In genomic region chr2:28269019-28269784, GRCh38 we compare ENCODE assay signal across 10 cellular contexts.
A peak's percentile ranks its signal among the peaks of the same experiment; 100 is the strongest.
DNase-seq lines count a peak whose midpoint lies in the region; ATAC-seq and TF ChIP-seq lines count a peak whose summit lies in the region.
"Had no signal": no experiment of that assay in that cellular context is flagged by ENCODE, and none has a peak within 500 bp of the region (broad histone marks: within the 10 kb centered on the region; RNA-seq: fewer than 3 reads in every experiment).

No MANE protein-coding gene starts in this region.

- peak; percentile 40 for DNase-seq in GM23338 (ENCODE audit: low spot score)
- peak; percentile 83 for DNase-seq in RPMI7951 (ENCODE audit: low read depth)
- DNase-seq in fibroblast of the aortic adventitia (ENCODE audit: low read depth), result peak; percentile 66
- DNase-seq in psoas muscle, result no peak
- DNase-seq in epidermal melanocyte (ENCODE audit: insufficient read length, low spot score), result no peak
- DNase-seq in activated CD4-positive, alpha-beta T cell treated with anti-CD3 and anti-CD28 coated beads, Interleukin-2, amount 50 U/mL, for 1 hour, result no peak
- no peak for DNase-seq in D341Med (ENCODE audit: low spot score)
- DNase-seq in NCI-H187 treated with DMSO at 0.1 percent for 48 hours (lab: John Stamatoyannopoulos, UW), result no peak
- DNase-seq: activated naive CD4-positive, alpha-beta T cell; hippocampal formation had no signal

- H4K20me1 ChIP-seq in GM23338 (replicated peaks; ENCODE audit: insufficient read depth), result no peaks in the 10 kb centered on the region

- H3K9me2 ChIP-seq in GM23338 (ENCODE audit: insufficient read depth), result no peaks in the 10 kb centered on the region

- H3K27ac Mint-ChIP-seq in GM23338, result peak overlapping the region; percentile 61

- no peaks in the 10 kb centered on the region for H3K79me2 ChIP-seq in GM23338 (replicated peaks; ENCODE audit: insufficient read depth)

- H3F3A ChIP-seq in GM23338 (replicated peaks; ENCODE audit: low read depth), result no peaks in the 10 kb centered on the region

- no peak overlapping the region; the same call in 1 of the 2 replicates for H2AFZ ChIP-seq in GM23338

- no peaks in the 10 kb centered on the region for H3K36me3 ChIP-seq in GM23338 (ENCODE audit: insufficient read depth)
- H3K36me3 ChIP-seq in psoas muscle (ENCODE audit: insufficient read depth in 1 of 2, low read depth in 1 of 2), result no peaks in the 10 kb centered on the region

- no peaks in the 10 kb centered on the region for H3K27me3 Mint-ChIP-seq in GM23338 (ENCODE audit: insufficient read depth, low read depth, poor library complexity)

- ATAC-seq in GM23338 (peak; percentile 77), psoas muscle (peak; percentile 37 to 79 (median 62))

- peaks cover 12% of the 10 kb centered on the region for H3K4me1 Mint-ChIP-seq in GM23338

- H3K27me3 ChIP-seq in GM23338 (ENCODE audit: insufficient read depth) (no peaks in the 10 kb centered on the region), psoas muscle (ENCODE audit: insufficient read depth in 3 of 3, low read length in 2 of 3) (no peaks in the 10 kb centered on the region)

- intact Hi-C loops in psoas muscle (cut with DNase I), result no loop called here

- H3K27ac ChIP-seq in GM23338 (ENCODE audit: low read depth) (no peak overlapping the region), psoas muscle (peak overlapping the region; percentile 56)

- WGBS in psoas muscle, 3 donors, result 49 to 74% (median 54%) methylated on average over 4 of the region's 4 CpGs

- no peaks in the 10 kb centered on the region for H3K9me3 ChIP-seq in psoas muscle

- no peaks in the 10 kb centered on the region for H3K9me3 Mint-ChIP-seq in GM23338

- H3K4me3 Mint-ChIP-seq in GM23338, result no peak overlapping the region

- 0 out of 2 replicates have a peak overlapping the region, but pooled peaks have one; percentile 17 for H3K4me2 ChIP-seq in GM23338

- H3K4me1 ChIP-seq in GM23338 (ENCODE audit: insufficient read depth) (peaks cover 10% of the 10 kb centered on the region; the same call in 1 of the 2 replicates), psoas muscle (peaks cover 25% of the 10 kb centered on the region)

- no peak overlapping the region for H3K4me3 ChIP-seq in GM23338
- no peak overlapping the region for H3K4me3 ChIP-seq in fibroblast of the aortic adventitia (ENCODE audit: low read depth, low read length)
- H3K4me3 ChIP-seq in psoas muscle, result no peak overlapping the region

- no peaks in the 10 kb centered on the region for H3K36me3 Mint-ChIP-seq in GM23338 (ENCODE audit: low read depth)

- TF ChIP-seq CTCF in GM23338 (conservative IDR thresholded peaks at IDR 0.05; ENCODE audit: low read depth in 2 of 2) (no peak), fibroblast of the aortic adventitia (IDR thresholded peaks at IDR 0.05; ENCODE audit: insufficient read depth, low read length) (no peak), psoas muscle (IDR thresholded peaks at IDR 0.05) (no peak)

TF ChIP-seq in GM23338, 12 proteins besides CTCF, POLR2A, EP300 and RAD21:
- TF ChIP-seq JUNB (IDR thresholded peaks at IDR 0.05; ENCODE audit: unreplicated experiment) (no peak), POLR2AphosphoS5 (IDR thresholded peaks at IDR 0.05; ENCODE audit: low read depth) (no peak), EZH2 (IDR thresholded peaks at IDR 0.05; ENCODE audit: low read depth, unreplicated experiment) (no peak), STAT1 (IDR thresholded peaks at IDR 0.05; ENCODE audit: unreplicated experiment) (no peak), ZNF331 (CRISPR knock-in tag; IDR thresholded peaks at IDR 0.05; ENCODE audit: low read depth) (no peak), EZH2phosphoT487 (IDR thresholded peaks at IDR 0.05; ENCODE audit: unreplicated experiment) (no peak), NANOG (IDR thresholded peaks at IDR 0.05; ENCODE audit: borderline replicate concordance) (no peak)
- TF ChIP-seq, protein P1, sequence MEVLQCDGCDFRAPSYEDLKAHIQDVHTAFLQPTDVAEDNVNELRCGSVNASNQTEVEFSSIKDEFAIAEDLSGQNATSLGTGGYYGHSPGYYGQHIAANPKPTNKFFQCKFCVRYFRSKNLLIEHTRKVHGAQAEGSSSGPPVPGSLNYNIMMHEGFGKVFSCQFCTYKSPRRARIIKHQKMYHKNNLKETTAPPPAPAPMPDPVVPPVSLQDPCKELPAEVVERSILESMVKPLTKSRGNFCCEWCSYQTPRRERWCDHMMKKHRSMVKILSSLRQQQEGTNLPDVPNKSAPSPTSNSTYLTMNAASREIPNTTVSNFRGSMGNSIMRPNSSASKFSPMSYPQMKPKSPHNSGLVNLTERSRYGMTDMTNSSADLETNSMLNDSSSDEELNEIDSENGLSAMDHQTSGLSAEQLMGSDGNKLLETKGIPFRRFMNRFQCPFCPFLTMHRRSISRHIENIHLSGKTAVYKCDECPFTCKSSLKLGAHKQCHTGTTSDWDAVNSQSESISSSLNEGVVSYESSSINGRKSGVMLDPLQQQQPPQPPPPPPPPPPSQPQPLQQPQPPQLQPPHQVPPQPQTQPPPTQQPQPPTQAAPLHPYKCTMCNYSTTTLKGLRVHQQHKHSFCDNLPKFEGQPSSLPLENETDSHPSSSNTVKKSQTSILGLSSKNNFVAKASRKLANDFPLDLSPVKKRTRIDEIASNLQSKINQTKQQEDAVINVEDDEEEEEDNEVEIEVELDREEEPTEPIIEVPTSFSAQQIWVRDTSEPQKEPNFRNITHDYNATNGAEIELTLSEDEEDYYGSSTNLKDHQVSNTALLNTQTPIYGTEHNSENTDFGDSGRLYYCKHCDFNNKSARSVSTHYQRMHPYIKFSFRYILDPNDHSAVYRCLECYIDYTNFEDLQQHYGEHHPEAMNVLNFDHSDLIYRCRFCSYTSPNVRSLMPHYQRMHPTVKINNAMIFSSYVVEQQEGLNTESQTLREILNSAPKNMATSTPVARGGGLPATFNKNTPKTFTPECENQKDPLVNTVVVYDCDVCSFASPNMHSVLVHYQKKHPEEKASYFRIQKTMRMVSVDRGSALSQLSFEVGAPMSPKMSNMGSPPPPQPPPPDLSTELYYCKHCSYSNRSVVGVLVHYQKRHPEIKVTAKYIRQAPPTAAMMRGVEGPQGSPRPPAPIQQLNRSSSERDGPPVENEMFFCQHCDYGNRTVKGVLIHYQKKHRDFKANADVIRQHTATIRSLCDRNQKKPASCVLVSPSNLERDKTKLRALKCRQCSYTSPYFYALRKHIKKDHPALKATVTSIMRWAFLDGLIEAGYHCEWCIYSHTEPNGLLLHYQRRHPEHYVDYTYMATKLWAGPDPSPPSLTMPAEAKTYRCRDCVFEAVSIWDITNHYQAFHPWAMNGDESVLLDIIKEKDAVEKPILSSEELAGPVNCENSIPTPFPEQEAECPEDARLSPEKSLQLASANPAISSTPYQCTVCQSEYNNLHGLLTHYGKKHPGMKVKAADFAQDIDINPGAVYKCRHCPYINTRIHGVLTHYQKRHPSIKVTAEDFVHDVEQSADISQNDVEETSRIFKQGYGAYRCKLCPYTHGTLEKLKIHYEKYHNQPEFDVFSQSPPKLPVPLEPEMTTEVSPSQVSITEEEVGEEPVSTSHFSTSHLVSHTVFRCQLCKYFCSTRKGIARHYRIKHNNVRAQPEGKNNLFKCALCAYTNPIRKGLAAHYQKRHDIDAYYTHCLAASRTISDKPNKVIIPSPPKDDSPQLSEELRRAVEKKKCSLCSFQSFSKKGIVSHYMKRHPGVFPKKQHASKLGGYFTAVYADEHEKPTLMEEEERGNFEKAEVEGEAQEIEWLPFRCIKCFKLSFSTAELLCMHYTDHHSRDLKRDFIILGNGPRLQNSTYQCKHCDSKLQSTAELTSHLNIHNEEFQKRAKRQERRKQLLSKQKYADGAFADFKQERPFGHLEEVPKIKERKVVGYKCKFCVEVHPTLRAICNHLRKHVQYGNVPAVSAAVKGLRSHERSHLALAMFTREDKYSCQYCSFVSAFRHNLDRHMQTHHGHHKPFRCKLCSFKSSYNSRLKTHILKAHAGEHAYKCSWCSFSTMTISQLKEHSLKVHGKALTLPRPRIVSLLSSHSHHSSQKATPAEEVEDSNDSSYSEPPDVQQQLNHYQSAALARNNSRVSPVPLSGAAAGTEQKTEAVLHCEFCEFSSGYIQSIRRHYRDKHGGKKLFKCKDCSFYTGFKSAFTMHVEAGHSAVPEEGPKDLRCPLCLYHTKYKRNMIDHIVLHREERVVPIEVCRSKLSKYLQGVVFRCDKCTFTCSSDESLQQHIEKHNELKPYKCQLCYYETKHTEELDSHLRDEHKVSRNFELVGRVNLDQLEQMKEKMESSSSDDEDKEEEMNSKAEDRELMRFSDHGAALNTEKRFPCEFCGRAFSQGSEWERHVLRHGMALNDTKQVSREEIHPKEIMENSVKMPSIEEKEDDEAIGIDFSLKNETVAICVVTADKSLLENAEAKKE (CRISPR knock-in tag; IDR thresholded peaks at IDR 0.05), result no peak
- TF ChIP-seq, protein P2, sequence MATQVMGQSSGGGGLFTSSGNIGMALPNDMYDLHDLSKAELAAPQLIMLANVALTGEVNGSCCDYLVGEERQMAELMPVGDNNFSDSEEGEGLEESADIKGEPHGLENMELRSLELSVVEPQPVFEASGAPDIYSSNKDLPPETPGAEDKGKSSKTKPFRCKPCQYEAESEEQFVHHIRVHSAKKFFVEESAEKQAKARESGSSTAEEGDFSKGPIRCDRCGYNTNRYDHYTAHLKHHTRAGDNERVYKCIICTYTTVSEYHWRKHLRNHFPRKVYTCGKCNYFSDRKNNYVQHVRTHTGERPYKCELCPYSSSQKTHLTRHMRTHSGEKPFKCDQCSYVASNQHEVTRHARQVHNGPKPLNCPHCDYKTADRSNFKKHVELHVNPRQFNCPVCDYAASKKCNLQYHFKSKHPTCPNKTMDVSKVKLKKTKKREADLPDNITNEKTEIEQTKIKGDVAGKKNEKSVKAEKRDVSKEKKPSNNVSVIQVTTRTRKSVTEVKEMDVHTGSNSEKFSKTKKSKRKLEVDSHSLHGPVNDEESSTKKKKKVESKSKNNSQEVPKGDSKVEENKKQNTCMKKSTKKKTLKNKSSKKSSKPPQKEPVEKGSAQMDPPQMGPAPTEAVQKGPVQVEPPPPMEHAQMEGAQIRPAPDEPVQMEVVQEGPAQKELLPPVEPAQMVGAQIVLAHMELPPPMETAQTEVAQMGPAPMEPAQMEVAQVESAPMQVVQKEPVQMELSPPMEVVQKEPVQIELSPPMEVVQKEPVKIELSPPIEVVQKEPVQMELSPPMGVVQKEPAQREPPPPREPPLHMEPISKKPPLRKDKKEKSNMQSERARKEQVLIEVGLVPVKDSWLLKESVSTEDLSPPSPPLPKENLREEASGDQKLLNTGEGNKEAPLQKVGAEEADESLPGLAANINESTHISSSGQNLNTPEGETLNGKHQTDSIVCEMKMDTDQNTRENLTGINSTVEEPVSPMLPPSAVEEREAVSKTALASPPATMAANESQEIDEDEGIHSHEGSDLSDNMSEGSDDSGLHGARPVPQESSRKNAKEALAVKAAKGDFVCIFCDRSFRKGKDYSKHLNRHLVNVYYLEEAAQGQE (IDR thresholded peaks at IDR 0.05; ENCODE audit: unreplicated experiment), result no peak
TF ChIP-seq in GM23338: peak in this region for 0.

Comparison
In these comparisons a context has a peak if more than half of its experiments do, and no peak if none do; other contexts are left out.
1. DNase-seq: peak in GM23338 (single experiment), RPMI7951 (single experiment) and fibroblast of the aortic adventitia (single experiment); none in psoas muscle (0 of 2), epidermal melanocyte (single experiment), activated CD4-positive, alpha-beta T cell treated with anti-CD3 and anti-CD28 coated beads, Interleukin-2, amount 50 U/mL, for 1 hour (single experiment), D341Med (single experiment) and NCI-H187 treated with DMSO at 0.1 percent for 48 hours (single experiment).